14 cellular contexts compared by ENCODE assay signal in the genomic region with DNA sequence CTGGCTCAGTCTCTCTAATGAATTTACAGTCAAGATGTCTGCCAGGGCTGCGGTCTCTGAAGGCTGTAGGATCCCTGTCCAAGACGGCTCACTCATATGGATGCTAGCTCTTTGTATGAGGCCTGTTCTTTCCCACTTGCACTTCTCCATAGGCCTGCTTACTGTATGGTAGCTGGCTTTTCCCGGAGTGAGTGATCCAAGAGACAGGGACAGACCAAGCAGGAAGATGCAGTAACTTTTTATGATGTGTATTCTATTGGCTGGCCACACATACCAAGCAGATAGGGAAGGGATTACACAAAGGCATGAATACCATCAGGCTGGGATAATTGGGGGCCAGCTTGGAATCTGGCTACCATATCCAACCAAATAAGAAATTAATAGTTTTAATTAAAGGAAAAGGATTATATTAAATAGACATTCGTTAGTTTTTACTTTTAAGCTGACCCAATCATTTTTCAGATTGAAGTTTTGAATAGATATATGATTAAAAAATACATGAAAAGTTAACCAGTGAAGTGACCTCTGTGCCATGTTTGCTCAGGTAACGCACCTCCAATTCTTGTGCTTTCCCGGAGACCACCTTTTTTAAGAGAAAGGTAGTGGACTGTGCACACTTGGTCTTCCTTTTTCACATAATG. TPM values are rescaled to one million over a fixed set of nuclear protein-coding genes. Genes with fewer than 3 reads are reported as not detected.
DNase-seq lines count a peak whose midpoint lies in the region; TF ChIP-seq lines count a peak whose summit lies in the region.
"Had no signal": no experiment of that assay in that cellular context is flagged by ENCODE, and none has a peak within 500 bp of the region (broad histone marks: within the 10 kb centered on the region; RNA-seq: fewer than 3 reads in every experiment).

No MANE protein-coding gene starts in this region.

- TF ChIP-seq CTCF in BJ (IDR thresholded peaks at IDR 0.05; ENCODE audit: insufficient read depth, low read depth, low read length) = no peak
- TF ChIP-seq CTCF in HEK293 (tag by site-specific recombination; IDR thresholded peaks at IDR 0.05) = no peak
- TF ChIP-seq CTCF in endothelial cell (IDR thresholded peaks at IDR 0.05; ENCODE audit: unreplicated experiment) = no peak
- no peak for TF ChIP-seq CTCF in nephron (IDR thresholded peaks at IDR 0.05; ENCODE audit: unreplicated experiment in 3 of 3)
- TF ChIP-seq CTCF in stomach (IDR thresholded peaks at IDR 0.05) = no peak

- POLR2A ChIA-PET in BJ (lab: Charles Lee) = interaction anchor here (0.6 kb wide), 1 partner anchor 93 kb away, joined by 3 read pairs; no protein-coding TSS in a partner anchor
- POLR2A ChIA-PET in HEK293 (lab: Yijun Ruan, JAX) = interaction anchor here (1.1 to 1.4 kb wide), 2 partner anchors 9 to 67 kb away, joined by 3 to 4 read pairs; no protein-coding TSS in a partner anchor

- 78 to 89% (median 82%) methylated on average over 6 of the region's 6 CpGs for WGBS in stomach, 5 donors

- intact Hi-C loops in stomach (cut with DNase I; ENCODE audit: low total_unique reads) = no loop called here

- H3K27me3 Mint-ChIP-seq in endothelial cell (ENCODE audit: unreplicated experiment) (no peaks in the 10 kb centered on the region), nephron (ENCODE audit: low read depth) (no peaks in the 10 kb centered on the region)
- H3K27me3 Mint-ChIP-seq: CD4-positive, alpha-beta memory T cell; IgD-negative memory B cell had no signal

- H3K27ac ChIP-seq in HEK293 (ENCODE audit: extremely low read depth, low read depth, low read length) (0 out of 2 replicates have a peak overlapping the region, but pooled peaks have one; percentile 11), stomach (no peak overlapping the region)
- H3K27ac ChIP-seq: cardiac muscle cell had no signal

- TF ChIP-seq POLR2A in stomach (IDR thresholded peaks at IDR 0.05) = no peak

- no peaks in the 10 kb centered on the region for H3K4me1 Mint-ChIP-seq in endothelial cell (ENCODE audit: unreplicated experiment)
- H3K4me1 Mint-ChIP-seq in nephron = peaks cover 5% of the 10 kb centered on the region

- peaks cover 1% of the 10 kb centered on the region; the same call in 1 of the 2 replicates for H3K36me3 ChIP-seq in BJ (ENCODE audit: control insufficient read depth, insufficient read depth, low read length)
- peaks cover 30 to 46% of the 10 kb centered on the region in 2 experiments for H3K36me3 ChIP-seq in HEK293 (ENCODE audit: control insufficient read depth in 2 of 2, insufficient read depth in 1 of 2, low read length in 2 of 2)
- H3K36me3 ChIP-seq in stomach = peaks cover 4 to 44% (median 38%) of the 10 kb centered on the region in 4 donors

- H3K36me3 Mint-ChIP-seq in endothelial cell (ENCODE audit: low read depth, unreplicated experiment) (no peaks in the 10 kb centered on the region), nephron (ENCODE audit: low read depth) (peaks cover 30% of the 10 kb centered on the region)

- H3K4me1 ChIP-seq in HEK293 (ENCODE audit: control insufficient read depth, insufficient read depth, low read length) = peaks cover 2% of the 10 kb centered on the region; the same call in 1 of the 2 replicates
- peaks cover 0 to 25% (median 9%) of the 10 kb centered on the region in 4 donors for H3K4me1 ChIP-seq in stomach

- H3K27me3 ChIP-seq in BJ (ENCODE audit: control insufficient read depth, insufficient read depth, low read length) (no peaks in the 10 kb centered on the region), stomach (no peaks in the 10 kb centered on the region)
- H3K27me3 ChIP-seq: cardiac muscle cell had no signal

- TF ChIP-seq EP300 in stomach (IDR thresholded peaks at IDR 0.05) = no peak

- H3K4me3 ChIP-seq in BJ (ENCODE audit: low read depth, low read length) (no peak overlapping the region), HEK293 (ENCODE audit: low read depth, low read length) (no peak overlapping the region), stomach (no peak overlapping the region)
- H3K4me3 ChIP-seq: cardiac muscle cell had no signal

- H3K9me3 Mint-ChIP-seq in endothelial cell (ENCODE audit: unreplicated experiment) (no peaks in the 10 kb centered on the region), nephron (no peaks in the 10 kb centered on the region)
- H3K9me3 Mint-ChIP-seq: CD4-positive, alpha-beta memory T cell; IgD-negative memory B cell had no signal

- peak overlapping the region; percentile 49 for H3K27ac Mint-ChIP-seq in endothelial cell (ENCODE audit: unreplicated experiment)
- peak overlapping the region in 2 of 3 experiments; percentile 7 to 57 for H3K27ac Mint-ChIP-seq in nephron

- no peak overlapping the region for H3K4me3 Mint-ChIP-seq in endothelial cell (ENCODE audit: unreplicated experiment)
- no peak overlapping the region for H3K4me3 Mint-ChIP-seq in nephron
- H3K4me3 Mint-ChIP-seq: CD4-positive, alpha-beta memory T cell; IgD-negative memory B cell had no signal

- peak; percentile 24 for DNase-seq in BJ (ENCODE audit: low read depth)
- no peak for DNase-seq in endothelial cell (ENCODE audit: low spot score)
- DNase-seq in SW480 (ENCODE audit: low spot score) = no peak
- no peak for DNase-seq in stomach
- no peak for DNase-seq in CD1c-positive myeloid dendritic cell (ENCODE audit: extremely low spot score)
- DNase-seq in NCI-H2196 treated with DMSO at 0.1 percent for 48 hours (lab: John Stamatoyannopoulos, UW; ENCODE audit: unreplicated experiment) = no peak
- DNase-seq: activated naive CD4-positive, alpha-beta T cell treated with Interleukin-2 at 50 U/mL for 16 hours; CD4-positive, alpha-beta memory T cell; NCI-H1105 treated with DMSO at 0.1 percent for 48 hours; NCI-H226 had no signal

- CTCF ChIA-PET in BJ (lab: Yijun Ruan, JAX) (interaction anchor here (0.7 to 1.0 kb wide), 2 partner anchors 19 to 142 kb away, joined by 3 read pairs; no protein-coding TSS in a partner anchor), HEK293 (lab: Yijun Ruan, JAX) (interaction anchor here (0.6 to 1.3 kb wide), 3 partner anchors 18 to 82 kb away, joined by 3 to 4 read pairs (median 3); no protein-coding TSS in a partner anchor)

- H3K9me3 ChIP-seq in HEK293 (ENCODE audit: control insufficient read depth, insufficient read depth, low read depth, low read length) (no peaks in the 10 kb centered on the region), stomach (no peaks in the 10 kb centered on the region)

TF ChIP-seq in HEK293, 187 proteins besides CTCF, POLR2A, EP300 and RAD21 (continues in another document):
- TF ChIP-seq ZNF596 (tag by site-specific recombination; IDR thresholded peaks at IDR 0.05) (0 out of 2 replicates have a peak, but pooled peaks have one; percentile 8), ZNF239 (tag by site-specific recombination; IDR thresholded peaks at IDR 0.05) (no peak), ZNF350 (tag by site-specific recombination; IDR thresholded peaks at IDR 0.05) (no peak), ZNF544 (tag by site-specific recombination; IDR thresholded peaks at IDR 0.05) (no peak), ZBTB17 (tag by site-specific recombination; IDR thresholded peaks at IDR 0.05) (peak; percentile 54), ZNF266 (tag by site-specific recombination; IDR thresholded peaks at IDR 0.05; ENCODE audit: low read depth) (no peak), SP3 (tag by site-specific recombination; IDR thresholded peaks at IDR 0.05) (no peak), ZNF837 (tag by site-specific recombination; IDR thresholded peaks at IDR 0.05) (no peak), KLF9 (tag by site-specific recombination; IDR thresholded peaks at IDR 0.05; ENCODE audit: low read depth) (no peak), MEIS1 (CRISPR knock-in tag; IDR thresholded peaks at IDR 0.05; ENCODE audit: borderline replicate concordance) (no peak), ZNF660 (tag by site-specific recombination; IDR thresholded peaks at IDR 0.05) (no peak), ZNF112 (tag by site-specific recombination; IDR thresholded peaks at IDR 0.05) (no peak), ZNF501 (tag by site-specific recombination; IDR thresholded peaks at IDR 0.05) (no peak), PRDM1 (tag by site-specific recombination; IDR thresholded peaks at IDR 0.05) (0 out of 2 replicates have a peak, but pooled peaks have one; percentile 5), ZXDB (tag by site-specific recombination; IDR thresholded peaks at IDR 0.05) (no peak)
- TF ChIP-seq, protein P1, sequence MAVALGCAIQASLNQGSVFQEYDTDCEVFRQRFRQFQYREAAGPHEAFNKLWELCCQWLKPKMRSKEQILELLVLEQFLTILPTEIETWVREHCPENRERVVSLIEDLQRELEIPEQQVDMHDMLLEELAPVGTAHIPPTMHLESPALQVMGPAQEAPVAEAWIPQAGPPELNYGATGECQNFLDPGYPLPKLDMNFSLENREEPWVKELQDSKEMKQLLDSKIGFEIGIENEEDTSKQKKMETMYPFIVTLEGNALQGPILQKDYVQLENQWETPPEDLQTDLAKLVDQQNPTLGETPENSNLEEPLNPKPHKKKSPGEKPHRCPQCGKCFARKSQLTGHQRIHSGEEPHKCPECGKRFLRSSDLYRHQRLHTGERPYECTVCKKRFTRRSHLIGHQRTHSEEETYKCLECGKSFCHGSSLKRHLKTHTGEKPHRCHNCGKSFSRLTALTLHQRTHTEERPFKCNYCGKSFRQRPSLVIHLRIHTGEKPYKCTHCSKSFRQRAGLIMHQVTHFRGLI (tag by site-specific recombination; IDR thresholded peaks at IDR 0.05) = peak; percentile 73; the same call in 1 of the 2 replicates
- TF ChIP-seq, protein P2, sequence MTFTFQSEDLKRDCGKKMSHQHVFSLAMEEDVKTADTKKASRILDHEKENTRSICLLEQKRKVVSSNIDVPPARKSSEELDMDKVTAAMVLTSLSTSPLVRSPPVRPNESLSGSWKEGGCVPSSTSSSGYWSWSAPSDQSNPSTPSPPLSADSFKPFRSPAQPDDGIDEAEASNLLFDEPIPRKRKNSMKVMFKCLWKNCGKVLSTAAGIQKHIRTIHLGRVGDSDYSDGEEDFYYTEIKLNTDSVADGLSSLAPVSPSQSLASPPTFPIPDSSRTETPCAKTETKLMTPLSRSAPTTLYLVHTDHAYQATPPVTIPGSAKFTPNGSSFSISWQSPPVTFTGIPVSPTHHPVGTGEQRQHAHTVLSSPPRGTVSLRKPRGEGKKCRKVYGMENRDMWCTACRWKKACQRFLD (tag by site-specific recombination; IDR thresholded peaks at IDR 0.05) = no peak

RNA-seq across cellular contexts. Expression of a gene that starts 20.6 kb away (rescaled TPM):
- 15.8 and 21.4 TPM in 2 replicates for polyA plus RNA-seq in BJ (2011; rRNA removed)
- 39.7 and 40.0 TPM in 2 replicates for polyA minus RNA-seq in BJ (2011; rRNA and poly(A)+ RNA removed)
- 111 TPM for total RNA-seq in endothelial cell (ENCODE audit: unreplicated experiment)
- 10 to 100 TPM; 17.5 to 69.9 (median 40.0) TPM for total RNA-seq in stomach
- 1 to 10 TPM; 5.1 to 6.9 (median 5.9) TPM for polyA plus RNA-seq in stomach
